ENCODE assay signal across 8 cellular contexts in the genomic region with DNA sequence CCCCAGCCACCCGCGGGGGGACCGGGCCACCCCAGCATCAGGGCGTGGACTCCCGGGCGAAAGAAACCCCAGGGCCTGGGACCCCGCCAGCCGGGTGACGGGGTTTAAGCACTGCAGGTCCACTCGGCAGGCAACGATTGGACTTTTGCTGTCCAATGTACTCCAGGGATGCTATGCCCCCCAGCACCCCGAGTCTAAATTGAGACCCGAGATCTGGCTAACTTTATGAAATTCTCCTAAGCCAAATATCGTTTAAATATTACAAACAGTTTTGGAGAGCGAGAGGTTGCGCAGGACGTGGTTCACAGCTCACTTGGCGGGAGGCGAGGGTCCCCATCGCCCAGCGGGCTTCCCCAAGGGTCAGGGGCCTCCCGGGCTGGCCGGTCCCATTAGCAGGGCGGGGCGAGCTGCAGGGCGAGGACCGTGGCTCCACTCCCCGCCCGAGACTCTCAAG. TPM values are rescaled to one million over a fixed set of nuclear protein-coding genes. Genes with fewer than 3 reads are reported as not detected.
DNase-seq lines count a peak whose midpoint lies in the region; ATAC-seq, FAIRE-seq and TF ChIP-seq lines count a peak whose summit lies in the region.

No MANE protein-coding gene starts in this region.

- H3K27ac Mint-ChIP-seq in neural crest cell (ENCODE audit: unreplicated experiment), result no peak overlapping the region

- H3K27me3 Mint-ChIP-seq in neural crest cell (ENCODE audit: low read depth), result no peaks in the 10 kb centered on the region

- no peak for TF ChIP-seq EP300 in A549 (IDR thresholded peaks at IDR 0.05)

- H3K36me3 Mint-ChIP-seq in neural crest cell (ENCODE audit: low read depth), result peaks cover 4% of the 10 kb centered on the region

- POLR2A ChIA-PET in A549 (lab: Yijun Ruan, JAX) (no interaction called here), endothelial cell of umbilical vein (lab: Charles Lee) (no interaction called here)

- ATAC-seq in A549, result peak; percentile 11 to 21; a peak in 5 of 6 replicates
- peak; percentile 3 for ATAC-seq in GM21447 (IDR thresholded peaks at IDR 0.05; ENCODE audit: unreplicated experiment)

- H2AFZ ChIP-seq in endothelial cell of umbilical vein (ENCODE audit: low read depth, low read length), result peak overlapping the region; percentile 91

- H3K9me3 ChIP-seq in A549, result no peaks in the 10 kb centered on the region
- no peaks in the 10 kb centered on the region for H3K9me3 ChIP-seq in endothelial cell of umbilical vein (replicated peaks; ENCODE audit: control insufficient read depth, insufficient read depth, low read length)

- H3K4me3 ChIP-seq in A549 (peak overlapping the region; percentile 100), endothelial cell of umbilical vein (replicated peaks in 1 of 3; ENCODE audit: insufficient read depth in 1 of 3, low read depth in 1 of 3, low read length in 3 of 3) (peak overlapping the region; percentile 56 to 92 (median 67))

- dilution Hi-C loops in endothelial cell of umbilical vein (cut with MboI; ENCODE audit: extremely low pct_ligation_motif_present, low sequenced_read_pairs), result no loop called here

- H4K20me1 ChIP-seq in endothelial cell of umbilical vein (replicated peaks; ENCODE audit: control insufficient read depth, extremely low read depth, insufficient read depth, low read length), result no peaks in the 10 kb centered on the region

- no TSS peak for BruUV-seq in endothelial cell of umbilical vein (replicated peaks; lab: Mats Ljungman, UMichigan)

- H3K27ac ChIP-seq in A549, result peak overlapping the region; percentile 99
- H3K27ac ChIP-seq in endothelial cell of umbilical vein (ENCODE audit: insufficient read depth, low read depth, low read length), result no peak overlapping the region

- H3K9me1 ChIP-seq in endothelial cell of umbilical vein (replicated peaks; ENCODE audit: control insufficient read depth, extremely low read depth, insufficient read depth, low read length), result no peaks in the 10 kb centered on the region

- DNase-seq in A549 (ENCODE audit: low read depth in 1 of 2, low spot score in 1 of 2) (no peak), RKO (ENCODE audit: low spot score) (peak; percentile 74), endothelial cell of umbilical vein (ENCODE audit: low read depth, low spot score) (peak; percentile 76), neural crest cell (ENCODE audit: low read depth, low spot score) (peak; percentile 37), islet precursor cell (no peak), inferior parietal cortex (ENCODE audit: extremely low spot score) (no peak), urothelium cell line (ENCODE audit: low spot score) (no peak)

- H3K79me2 ChIP-seq in endothelial cell of umbilical vein (ENCODE audit: control insufficient read depth, insufficient read depth, low read length), result peaks cover 21% of the 10 kb centered on the region

- no peaks in the 10 kb centered on the region for H3K27me3 ChIP-seq in endothelial cell of umbilical vein (ENCODE audit: control insufficient read depth in 2 of 2, insufficient read depth in 2 of 2, low read length in 2 of 2)

- TF ChIP-seq POLR2A in A549 (IDR thresholded peaks at IDR 0.05; ENCODE audit: low read length) (no peak), endothelial cell of umbilical vein (IDR thresholded peaks at IDR 0.05; ENCODE audit: low read depth, low read length) (no peak)

- under 1% methylated on average over 21 of the region's 29 CpGs for WGBS in A549 (ENCODE audit: missing lambda C conversion rate)

- CTCF ChIA-PET in A549 (lab: Yijun Ruan, JAX), result interaction anchor here (0.7 to 3.3 kb wide), 5 partner anchors 13 to 61 kb away, joined by 3 to 24 read pairs (median 5); partner anchors contain the start of gene PPP1R26
- CTCF ChIA-PET in endothelial cell of umbilical vein (lab: Charles Lee), result interaction anchor here (1.0 to 1.2 kb wide), 3 partner anchors 17 to 54 kb away, joined by 4 to 8 read pairs (median 4); no protein-coding TSS in a partner anchor

- H3K4me3 Mint-ChIP-seq in neural crest cell, result peak overlapping the region; percentile 89

- H3K4me2 ChIP-seq in A549 (peak overlapping the region; percentile 84), endothelial cell of umbilical vein (ENCODE audit: insufficient read depth, low read length) (peak overlapping the region; percentile 92)

- peaks cover 2 to 25% of the 10 kb centered on the region in 2 experiments for H3K36me3 ChIP-seq in endothelial cell of umbilical vein (ENCODE audit: control insufficient read depth in 2 of 2, extremely low read depth in 1 of 2, insufficient read depth in 2 of 2, low read length in 2 of 2)

- TF ChIP-seq CTCF in A549 (IDR thresholded peaks at IDR 0.05), result no peak
- no peak for TF ChIP-seq CTCF in endothelial cell of umbilical vein (IDR thresholded peaks at IDR 0.05; ENCODE audit: extremely low read depth in 1 of 2, insufficient read depth in 1 of 2, low read depth in 1 of 2, low read length in 2 of 2)
- no peak for TF ChIP-seq CTCF in neural crest cell (conservative IDR thresholded peaks at IDR 0.05)

- H3K4me1 Mint-ChIP-seq in neural crest cell, result peaks cover 18% of the 10 kb centered on the region

- H3K9me3 Mint-ChIP-seq in neural crest cell, result no peaks in the 10 kb centered on the region

- no peak for TF ChIP-seq RAD21 in A549 (conservative IDR thresholded peaks at IDR 0.05 in 1 of 2, IDR thresholded peaks at IDR 0.05 in 1 of 2)

- intact Hi-C loops in endothelial cell of umbilical vein (cut with micrococcal nuclease), result loop anchor here (5.0 kb wide), 1 partner anchor 102 kb away; no protein-coding TSS in a partner anchor

- H3K9ac ChIP-seq in endothelial cell of umbilical vein (replicated peaks; ENCODE audit: extremely low read depth, insufficient read depth, low read length), result peak overlapping the region; percentile 32

- H3K4me1 ChIP-seq in A549, result peaks cover 17% of the 10 kb centered on the region
- H3K4me1 ChIP-seq in endothelial cell of umbilical vein (ENCODE audit: control insufficient read depth, extremely low read depth, insufficient read depth, low read length), result peaks cover 14% of the 10 kb centered on the region

- FAIRE-seq in A549 (lab: Jason Lieb, UNC), result no peak
- FAIRE-seq in endothelial cell of umbilical vein (lab: Jason Lieb, UNC), result no peak
- no peak for FAIRE-seq in urothelium cell line (lab: Jason Lieb, UNC)

RNA-seq across cellular contexts. Expression of gene MRPS2, which starts 0.4 kb away (rescaled TPM):
- polyA plus RNA-seq in A549 (2011; rRNA removed), result 66.9 and 75.5 TPM in 2 replicates
- polyA plus RNA-seq in A549 (2012; cell fraction: cytosol; rRNA removed), result 278 and 376 TPM in 2 replicates
- 268 and 485 TPM in 2 replicates for polyA plus RNA-seq in A549 (2012; cell fraction: nucleus; rRNA removed)
- polyA plus RNA-seq in A549 (2017; fragmentation: RNase III; extraction: RNeasy Plus Mini Kit Qiagen cat#74134 plus additional on column Dnase treatment), result 85.3 to 93.2 TPM (median 90.1 TPM) in 3 replicates
- polyA minus RNA-seq in A549 (2011; rRNA and poly(A)+ RNA removed), result 126 and 137 TPM in 2 replicates
- total RNA-seq in endothelial cell of umbilical vein, result 48.0 and 50.8 TPM in 2 replicates
- 231 and 303 TPM in 2 replicates for polyA plus RNA-seq in endothelial cell of umbilical vein
- polyA plus RNA-seq in endothelial cell of umbilical vein (2011; cell fraction: cytosol; rRNA removed), result 123 and 139 TPM in 2 replicates
- polyA plus RNA-seq in endothelial cell of umbilical vein (2011; cell fraction: nucleus; rRNA removed), result 71.2 and 82.2 TPM in 2 replicates
- 60.1 and 70.6 TPM in 2 replicates for polyA plus RNA-seq in endothelial cell of umbilical vein (2012)
- polyA minus RNA-seq in endothelial cell of umbilical vein, result 71.6 and 101 TPM in 2 replicates
- polyA minus RNA-seq in endothelial cell of umbilical vein (2011; cell fraction: cytosol; rRNA and poly(A)+ RNA removed), result 211 TPM
- 22.9 and 33.2 TPM in 2 replicates for polyA minus RNA-seq in endothelial cell of umbilical vein (2011; cell fraction: nucleus; rRNA and poly(A)+ RNA removed)
- 59.8 and 60.6 TPM in 2 replicates for total RNA-seq in neural crest cell

RNA-seq across cellular contexts. Expression of gene PPP1R26, which starts 20.5 kb away (rescaled TPM):
- polyA plus RNA-seq in A549 (2011; rRNA removed), result 7.4 and 8.5 TPM in 2 replicates
- polyA plus RNA-seq in A549 (2012; cell fraction: cytosol; rRNA removed), result 11.1 and 12.8 TPM in 2 replicates
- 13.6 and 16.4 TPM in 2 replicates for polyA plus RNA-seq in A549 (2012; cell fraction: nucleus; rRNA removed)
- 10.9 to 12.7 TPM (median 11.4 TPM) in 3 replicates for polyA plus RNA-seq in A549 (2017; fragmentation: RNase III; extraction: RNeasy Plus Mini Kit Qiagen cat#74134 plus additional on column Dnase treatment)
- polyA minus RNA-seq in A549 (2011; rRNA and poly(A)+ RNA removed), result 8.3 and 9.1 TPM in 2 replicates
- total RNA-seq in endothelial cell of umbilical vein, result 11.8 and 16.9 TPM in 2 replicates
- 5.7 and 5.9 TPM in 2 replicates for polyA plus RNA-seq in endothelial cell of umbilical vein
- 5.4 and 7.1 TPM in 2 replicates for polyA plus RNA-seq in endothelial cell of umbilical vein (2011; cell fraction: cytosol; rRNA removed)
- 10.5 TPM in 2 replicates for polyA plus RNA-seq in endothelial cell of umbilical vein (2011; cell fraction: nucleus; rRNA removed)
- polyA plus RNA-seq in endothelial cell of umbilical vein (2012), result 6.2 and 8.1 TPM in 2 replicates
- 4.5 and 6.8 TPM in 2 replicates for polyA minus RNA-seq in endothelial cell of umbilical vein
- 23.5 TPM for polyA minus RNA-seq in endothelial cell of umbilical vein (2011; cell fraction: cytosol; rRNA and poly(A)+ RNA removed)
- polyA minus RNA-seq in endothelial cell of umbilical vein (2011; cell fraction: nucleus; rRNA and poly(A)+ RNA removed), result 2.4 and 3.4 TPM in 2 replicates
- total RNA-seq in neural crest cell, result 27.5 and 32.4 TPM in 2 replicates

RNA-seq across cellular contexts. Expression of gene LCN1, which starts 21.1 kb away (rescaled TPM):
- not detected in 2 replicates for polyA plus RNA-seq in A549 (2011; rRNA removed)
- not detected in 2 replicates for polyA plus RNA-seq in A549 (2012; cell fraction: cytosol; rRNA removed)
- not detected in 2 replicates for polyA plus RNA-seq in A549 (2012; cell fraction: nucleus; rRNA removed)
- polyA plus RNA-seq in A549 (2017; fragmentation: RNase III; extraction: RNeasy Plus Mini Kit Qiagen cat#74134 plus additional on column Dnase treatment), result not detected in 3 replicates
- polyA minus RNA-seq in A549 (2011; rRNA and poly(A)+ RNA removed), result not detected in 2 replicates
- total RNA-seq in endothelial cell of umbilical vein, result not detected in 2 replicates
- polyA plus RNA-seq in endothelial cell of umbilical vein, result not detected in 2 replicates
- polyA plus RNA-seq in endothelial cell of umbilical vein (2011; cell fraction: cytosol; rRNA removed), result not detected in 2 replicates
- not detected in 2 replicates for polyA plus RNA-seq in endothelial cell of umbilical vein (2011; cell fraction: nucleus; rRNA removed)
- not detected in 2 replicates for polyA plus RNA-seq in endothelial cell of umbilical vein (2012)
- not detected in 2 replicates for polyA minus RNA-seq in endothelial cell of umbilical vein
- not detected for polyA minus RNA-seq in endothelial cell of umbilical vein (2011; cell fraction: cytosol; rRNA and poly(A)+ RNA removed)
- polyA minus RNA-seq in endothelial cell of umbilical vein (2011; cell fraction: nucleus; rRNA and poly(A)+ RNA removed), result not detected in 2 replicates
- total RNA-seq in neural crest cell, result not detected in 2 replicates

RNA-seq across cellular contexts. Expression of gene OBP2A, which starts 45.8 kb away (rescaled TPM):
- polyA plus RNA-seq in A549 (2011; rRNA removed), result not detected in 2 replicates
- polyA plus RNA-seq in A549 (2012; cell fraction: cytosol; rRNA removed), result not detected in 2 replicates
- not detected in 2 replicates for polyA plus RNA-seq in A549 (2012; cell fraction: nucleus; rRNA removed)
- polyA plus RNA-seq in A549 (2017; fragmentation: RNase III; extraction: RNeasy Plus Mini Kit Qiagen cat#74134 plus additional on column Dnase treatment), result not detected in 3 replicates
- polyA minus RNA-seq in A549 (2011; rRNA and poly(A)+ RNA removed), result not detected in 2 replicates
- not detected in 2 replicates for total RNA-seq in endothelial cell of umbilical vein
- polyA plus RNA-seq in endothelial cell of umbilical vein, result not detected in 2 replicates
- not detected in 2 replicates for polyA plus RNA-seq in endothelial cell of umbilical vein (2011; cell fraction: cytosol; rRNA removed)
- polyA plus RNA-seq in endothelial cell of umbilical vein (2011; cell fraction: nucleus; rRNA removed), result not detected in 2 replicates
- polyA plus RNA-seq in endothelial cell of umbilical vein (2012), result not detected in 2 replicates
- polyA minus RNA-seq in endothelial cell of umbilical vein, result not detected in 2 replicates
- not detected for polyA minus RNA-seq in endothelial cell of umbilical vein (2011; cell fraction: cytosol; rRNA and poly(A)+ RNA removed)
- polyA minus RNA-seq in endothelial cell of umbilical vein (2011; cell fraction: nucleus; rRNA and poly(A)+ RNA removed), result not detected in 2 replicates
- total RNA-seq in neural crest cell, result not detected in 2 replicates

Comparison
In these comparisons a context has a peak if more than half of its experiments do, and no peak if none do; other contexts are left out.
1. DNase-seq: peak in RKO (single experiment), endothelial cell of umbilical vein (single experiment) and neural crest cell (single experiment); none in A549 (0 of 2), islet precursor cell (single experiment), inferior parietal cortex (single experiment) and urothelium cell line (single experiment).